In genomic region chr10:44193567-44194220, GRCh38 we compare ENCODE assay signal across 29 cellular contexts.
A peak's percentile ranks its signal among the peaks of the same experiment; 100 is the strongest.
DNase-seq lines count a peak whose midpoint lies in the region; ATAC-seq and TF ChIP-seq lines count a peak whose summit lies in the region.
"Had no signal": no experiment of that assay in that cellular context is flagged by ENCODE, and none has a peak within 500 bp of the region (broad histone marks: within the 10 kb centered on the region; RNA-seq: fewer than 3 reads in every experiment).

No MANE protein-coding gene starts in this region.

- DNase-seq in stimulated activated naive CD8-positive, alpha-beta T cell treated with anti-CD3 and anti-CD28 coated beads, Interleukin-15, amount 100 ng/mL, for 72 hours = no peak
- no peak for DNase-seq in stimulated activated naive CD8-positive, alpha-beta T cell treated with anti-CD3 and anti-CD28 coated beads, Interleukin-15, Interleukin-2, amounts not matched to agents 100 U/mL and 50 U/mL, for 24 hours
- DNase-seq in islet precursor cell = peak; percentile 22
- DNase-seq in trophoblast cell = no peak
- DNase-seq in stimulated activated naive CD4-positive, alpha-beta T cell (lab: John Stamatoyannopoulos, UW) = no peak
- no peak for DNase-seq in CD14-positive monocyte (ENCODE audit: low spot score)
- DNase-seq: AML-193; Caco-2; CD8-positive, alpha-beta T cell; DMS 273 treated with DMSO at 0.1 percent for 48 hours; DMS79; EL; GDM1; HCEC 1CT; NCI-H1105 treated with DMSO at 0.1 percent for 48 hours; NCI-H146; NCI-H1930; NCI-H446 treated with DMSO at 0.1 percent for 48 hours; NCI-H526; NCI-H82; PC-9; SJCRH30 had no signal

- H3K4me1 ChIP-seq in trophoblast cell (ENCODE audit: control insufficient read depth in 1 of 2, insufficient read depth in 2 of 2, low read length in 2 of 2) = peaks cover 3 to 7% of the 10 kb centered on the region in 2 experiments
- H3K4me1 ChIP-seq: Caco-2 had no signal

- H2AK5ac ChIP-seq in trophoblast cell (ENCODE audit: low read length) = no peak overlapping the region

- H2AFZ ChIP-seq in trophoblast cell (ENCODE audit: insufficient read depth, low read length, poor library complexity) = no peak overlapping the region
- H2AFZ ChIP-seq: PC-9 had no signal

- H4K12ac ChIP-seq in trophoblast cell (ENCODE audit: low read depth, low read length) = no peak overlapping the region

- no peak overlapping the region for H3K18ac ChIP-seq in trophoblast cell (ENCODE audit: low read length)

- H3K14ac ChIP-seq in trophoblast cell (ENCODE audit: low read length) = no peak overlapping the region

- H4K91ac ChIP-seq in trophoblast cell (ENCODE audit: low read depth, low read length) = no peak overlapping the region

- no peak overlapping the region for H3K27ac Mint-ChIP-seq in stimulated activated naive CD8-positive, alpha-beta T cell treated with anti-CD3 and anti-CD28 coated beads, Interleukin-15, amount 100 ng/mL, for 72 hours
- H3K27ac Mint-ChIP-seq in CD14-positive monocyte = no peak overlapping the region
- H3K27ac Mint-ChIP-seq: CD8-positive, alpha-beta T cell had no signal

- no peaks in the 10 kb centered on the region for H3K79me2 ChIP-seq in trophoblast cell (ENCODE audit: control insufficient read depth, insufficient read depth, low read length, poor library complexity)

- H3K4me2 ChIP-seq in trophoblast cell (ENCODE audit: low read length) = no peak overlapping the region
- H3K4me2 ChIP-seq: A549; BLaER1 treated with 17β-estradiol and CSF1 and Interleukin-3, amounts not matched to agents 10 nM and 100 nM; PC-9 had no signal

- H3K4me3 ChIP-seq in trophoblast cell (ENCODE audit: low read depth, low read length) = peak overlapping the region; percentile 10
- H3K4me3 ChIP-seq: A549; BLaER1 treated with 17β-estradiol and CSF1 and Interleukin-3, amounts not matched to agents 10 nM and 100 nM; GM12878; K562; PC-9; SJCRH30 had no signal

- no peak overlapping the region for H3K9ac ChIP-seq in trophoblast cell (ENCODE audit: low read length)
- H3K9ac ChIP-seq: BLaER1 treated with 17β-estradiol and CSF1 and Interleukin-3, amounts not matched to agents 10 nM and 100 nM had no signal

- no peaks in the 10 kb centered on the region for H3K27me3 ChIP-seq in trophoblast cell (ENCODE audit: insufficient read depth, low read length)
- H3K27me3 ChIP-seq: BLaER1 treated with 17β-estradiol and CSF1 and Interleukin-3, amounts not matched to agents 10 nM and 100 nM; SJCRH30 had no signal

- no peak overlapping the region for H3K23ac ChIP-seq in trophoblast cell (ENCODE audit: low read length)

- H3K9me3 Mint-ChIP-seq in stimulated activated naive CD8-positive, alpha-beta T cell treated with anti-CD3 and anti-CD28 coated beads, Interleukin-15, amount 100 ng/mL, for 72 hours = peaks cover 0 to 6% of the 10 kb centered on the region in 2 donors
- peaks cover 0 to 7% (median 4%) of the 10 kb centered on the region in 7 donors for H3K9me3 Mint-ChIP-seq in CD14-positive monocyte

- peak; percentile 24 for ATAC-seq in stimulated activated naive CD8-positive, alpha-beta T cell treated with anti-CD3 and anti-CD28 coated beads, Interleukin-15, amount 100 ng/mL, for 72 hours
- ATAC-seq in stimulated activated naive CD8-positive, alpha-beta T cell treated with anti-CD3 and anti-CD28 coated beads, Interleukin-15, Interleukin-2, amounts not matched to agents 100 U/mL and 50 U/mL, for 24 hours = no peak
- ATAC-seq in HG02610 (IDR thresholded peaks at IDR 0.05; ENCODE audit: unreplicated experiment) = no peak
- ATAC-seq: A549; CD8-positive, alpha-beta T cell; GM12878; K562; Right ventricle myocardium inferior; SK-N-SH treated with all-trans-retinoic acid at 6 μM for 48 hours had no signal

- no CpG with 5 or more reads among the region's 5 CpGs for WGBS in trophoblast cell (ENCODE audit: extremely low coverage, insufficient coverage, insufficient read length)

- H2BK12ac ChIP-seq in trophoblast cell (ENCODE audit: low read length) = no peak overlapping the region

- no peak overlapping the region for H3K27ac ChIP-seq in trophoblast cell (ENCODE audit: low read depth, low read length)
- H3K27ac ChIP-seq: A549; BLaER1 treated with 17β-estradiol and CSF1 and Interleukin-3, amounts not matched to agents 10 nM and 100 nM; PC-9; SJCRH30 had no signal

- no peaks in the 10 kb centered on the region for H3K79me1 ChIP-seq in trophoblast cell (ENCODE audit: low read length)

- no peak overlapping the region for H2BK120ac ChIP-seq in trophoblast cell (ENCODE audit: insufficient read depth, low read length, poor library complexity)

- no peak overlapping the region for H3K4me3 Mint-ChIP-seq in stimulated activated naive CD8-positive, alpha-beta T cell treated with anti-CD3 and anti-CD28 coated beads, Interleukin-15, amount 100 ng/mL, for 72 hours
- H3K4me3 Mint-ChIP-seq in CD14-positive monocyte = no peak overlapping the region
- H3K4me3 Mint-ChIP-seq: CD8-positive, alpha-beta T cell had no signal

- no peak for TF ChIP-seq CTCF in CD14-positive monocyte (IDR thresholded peaks at IDR 0.05)

- no peaks in the 10 kb centered on the region for H3K4me1 Mint-ChIP-seq in stimulated activated naive CD8-positive, alpha-beta T cell treated with anti-CD3 and anti-CD28 coated beads, Interleukin-15, amount 100 ng/mL, for 72 hours
- H3K4me1 Mint-ChIP-seq in CD14-positive monocyte = no peaks in the 10 kb centered on the region

- no peaks in the 10 kb centered on the region for H3K36me3 ChIP-seq in trophoblast cell (ENCODE audit: control insufficient read depth in 1 of 2, insufficient read depth in 2 of 2, low read length in 2 of 2)
- H3K36me3 ChIP-seq: BLaER1 treated with 17β-estradiol and CSF1 and Interleukin-3, amounts not matched to agents 10 nM and 100 nM; SJCRH30 had no signal

- intact Hi-C loops in CD14-positive monocyte (cut with micrococcal nuclease) = no loop called here

- H3K27me3 Mint-ChIP-seq in stimulated activated naive CD8-positive, alpha-beta T cell treated with anti-CD3 and anti-CD28 coated beads, Interleukin-15, amount 100 ng/mL, for 72 hours = peaks cover 15% of the 10 kb centered on the region
- peaks cover 2 to 4% (median 2%) of the 10 kb centered on the region in 3 donors for H3K27me3 Mint-ChIP-seq in CD14-positive monocyte (ENCODE audit: low read depth in 3 of 3)

- H3K4ac ChIP-seq in trophoblast cell (ENCODE audit: low read depth, low read length) = no peak overlapping the region

- no peak overlapping the region for H4K8ac ChIP-seq in trophoblast cell (ENCODE audit: low read depth, low read length)

- H3K36me3 Mint-ChIP-seq in CD14-positive monocyte = no peaks in the 10 kb centered on the region
- H3K36me3 Mint-ChIP-seq: CD8-positive, alpha-beta T cell had no signal

- H2BK5ac ChIP-seq in trophoblast cell (ENCODE audit: low read depth, low read length, poor library complexity) = no peak overlapping the region

- no peaks in the 10 kb centered on the region for H3K9me3 ChIP-seq in trophoblast cell (ENCODE audit: insufficient read depth, low read depth, low read length)
- H3K9me3 ChIP-seq: A549, SJCRH30 had no signal
